31 cellular contexts compared by ENCODE assay signal in the genomic region with DNA sequence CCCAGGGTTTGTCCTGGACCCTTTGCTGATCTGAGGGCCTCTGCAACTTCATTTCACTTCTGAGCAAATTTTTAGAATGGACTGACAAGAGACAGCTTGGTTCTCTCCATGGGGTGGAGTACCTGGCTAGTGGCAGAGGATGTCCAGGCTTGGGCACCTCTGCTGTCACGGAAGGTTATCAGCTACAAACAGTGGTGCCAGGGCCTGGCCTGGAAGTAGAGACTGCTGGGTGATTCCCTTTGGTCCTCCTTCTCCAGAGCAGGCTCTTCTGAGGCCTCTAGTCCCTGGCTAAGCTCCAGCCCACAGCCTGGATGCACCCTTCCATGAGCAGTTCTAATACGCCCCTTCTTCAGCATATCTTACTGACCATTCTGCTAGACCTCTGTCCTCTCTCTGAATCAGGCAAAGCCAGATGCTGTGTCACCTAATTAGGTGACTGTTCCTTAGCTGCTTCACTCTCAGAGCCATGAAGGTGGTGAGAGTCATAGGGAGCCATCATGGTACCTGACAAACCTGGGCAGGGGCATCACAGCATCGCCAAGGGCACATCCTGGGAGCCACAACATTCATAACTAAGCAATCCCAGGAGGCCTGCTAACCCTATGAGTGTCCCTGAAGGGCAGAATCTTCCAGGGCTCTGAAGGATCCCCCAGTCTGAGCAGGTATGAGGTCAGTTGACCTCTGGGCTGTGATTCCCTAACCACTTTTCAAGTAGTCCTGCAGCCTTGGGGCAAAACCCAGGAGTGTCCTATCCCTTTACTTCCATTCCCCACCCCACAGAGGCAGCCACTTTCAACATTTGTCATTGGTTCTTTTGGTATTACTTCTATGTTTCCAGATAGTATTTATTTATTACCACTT. TPM values are rescaled to one million over a fixed set of nuclear protein-coding genes. Genes with fewer than 3 reads are reported as not detected.
A peak's percentile ranks its signal among the peaks of the same experiment; 100 is the strongest.
DNase-seq lines count a peak whose midpoint lies in the region; ATAC-seq and TF ChIP-seq lines count a peak whose summit lies in the region.
"Had no signal": no experiment of that assay in that cellular context is flagged by ENCODE, and none has a peak within 500 bp of the region (broad histone marks: within the 10 kb centered on the region; RNA-seq: fewer than 3 reads in every experiment).

No MANE protein-coding gene starts in this region.

- H3K4me3 Mint-ChIP-seq in activated CD8-positive, alpha-beta memory T cell treated with anti-CD3 and anti-CD28 coated beads, Interleukin-2, amount 10 ng/mL, durations not matched to agents 7 days and 5 days, result no peak overlapping the region
- H3K4me3 Mint-ChIP-seq in endothelial cell (ENCODE audit: unreplicated experiment), result no peak overlapping the region
- H3K4me3 Mint-ChIP-seq: activated naive CD4-positive, alpha-beta T cell treated with anti-CD3 and anti-CD28 coated beads for 36 hours; naive thymus-derived CD8-positive, alpha-beta T cell had no signal

- H3K27ac Mint-ChIP-seq in activated CD8-positive, alpha-beta memory T cell treated with anti-CD3 and anti-CD28 coated beads, Interleukin-2, amount 10 ng/mL, durations not matched to agents 7 days and 5 days, result no peak overlapping the region
- H3K27ac Mint-ChIP-seq in endothelial cell (ENCODE audit: unreplicated experiment), result no peak overlapping the region
- H3K27ac Mint-ChIP-seq: activated naive CD4-positive, alpha-beta T cell treated with anti-CD3 and anti-CD28 coated beads for 36 hours; naive thymus-derived CD8-positive, alpha-beta T cell had no signal

- no peaks in the 10 kb centered on the region for H3K9me3 Mint-ChIP-seq in activated CD8-positive, alpha-beta memory T cell treated with anti-CD3 and anti-CD28 coated beads, Interleukin-2, amount 10 ng/mL, durations not matched to agents 7 days and 5 days (ENCODE audit: low read depth)
- no peaks in the 10 kb centered on the region for H3K9me3 Mint-ChIP-seq in endothelial cell (ENCODE audit: unreplicated experiment)
- H3K9me3 Mint-ChIP-seq: activated naive CD4-positive, alpha-beta T cell treated with anti-CD3 and anti-CD28 coated beads for 36 hours had no signal

- H3K27me3 Mint-ChIP-seq in activated CD8-positive, alpha-beta memory T cell treated with anti-CD3 and anti-CD28 coated beads, Interleukin-2, amount 10 ng/mL, durations not matched to agents 7 days and 5 days, result peaks cover 24% of the 10 kb centered on the region
- H3K27me3 Mint-ChIP-seq in endothelial cell (ENCODE audit: unreplicated experiment), result peaks cover 5% of the 10 kb centered on the region

- TF ChIP-seq CTCF in endothelial cell (IDR thresholded peaks at IDR 0.05; ENCODE audit: unreplicated experiment), result no peak

- ATAC-seq in activated CD8-positive, alpha-beta memory T cell treated with anti-CD3 and anti-CD28 coated beads, Interleukin-2, amount 10 ng/mL, durations not matched to agents 7 days and 5 days, result no peak
- ATAC-seq: body of pancreas; lower lobe of right lung; naive thymus-derived CD8-positive, alpha-beta T cell; PC-3; stimulated activated naive CD8-positive, alpha-beta T cell treated with anti-CD3 and anti-CD28 coated beads, Interleukin-15, Interleukin-2, amounts not matched to agents 100 U/mL and 50 U/mL, for 24 hours had no signal

- CTCF ChIA-PET in activated CD8-positive, alpha-beta memory T cell treated with anti-CD3 and anti-CD28 coated beads, Interleukin-2, amount 10 ng/mL, durations not matched to agents 7 days and 5 days (lab: Charles Lee), result no interaction called here

- peak; percentile 38 for DNase-seq in activated CD8-positive, alpha-beta memory T cell treated with anti-CD3 and anti-CD28 coated beads, Interleukin-2, amount 10 ng/mL, durations not matched to agents 7 days and 5 days
- DNase-seq in activated CD8-positive, alpha-beta memory T cell treated with anti-CD3 and anti-CD28 coated beads, Interleukin-2, amount 50 U/mL, for 4 hours, result no peak
- DNase-seq in islet precursor cell (peak; percentile 40), endothelial cell (ENCODE audit: low spot score) (no peak), middle frontal gyrus (ENCODE audit: extremely low spot score, low spot score) (no peak)
- DNase-seq in stimulated activated CD4-positive, alpha-beta T cell treated with anti-CD3 and anti-CD28 coated beads, Interleukin-12 subunit alpha, Interleukin-12 subunit beta, amount 100 ng/mL, for 4 hours, result no peak
- DNase-seq: activated CD4-positive, alpha-beta T cell treated with anti-CD3 and anti-CD28 coated beads, Interleukin-2, amount 50 U/mL, for 48 hours; activated CD4-positive, CD25-positive, alpha-beta regulatory T cell treated with anti-CD3 and anti-CD28 coated beads, Interleukin-2, amount 50 U/mL, for 72 hours; activated naive CD4-positive, alpha-beta T cell treated with anti-CD3 and anti-CD28 coated beads for 36 hours; body of pancreas; DMS79 treated with DMSO at 0.1 percent for 48 hours; effector memory CD4-positive, alpha-beta T cell; erythroblast; foreskin fibroblast; GF-D8; KBM-7; kidney glomerular epithelial cell; lower lobe of right lung; naive thymus-derived CD8-positive, alpha-beta T cell; NCI-H1092; NCI-H1694; NCI-H526 treated with DMSO at 0.1 percent for 48 hours; nucleus accumbens; PC-3; stimulated activated naive CD8-positive, alpha-beta T cell treated with anti-CD3 and anti-CD28 coated beads, Interleukin-15, Interleukin-2, amounts not matched to agents 100 U/mL and 50 U/mL, for 24 hours; T-helper 2 cell; uterus had no signal

- no peaks in the 10 kb centered on the region for H3K36me3 Mint-ChIP-seq in activated CD8-positive, alpha-beta memory T cell treated with anti-CD3 and anti-CD28 coated beads, Interleukin-2, amount 10 ng/mL, durations not matched to agents 7 days and 5 days
- no peaks in the 10 kb centered on the region for H3K36me3 Mint-ChIP-seq in endothelial cell (ENCODE audit: low read depth, unreplicated experiment)
- H3K36me3 Mint-ChIP-seq: naive thymus-derived CD8-positive, alpha-beta T cell had no signal

- peak overlapping the region; percentile 47 for H3K27ac ChIP-seq in cingulate gyrus (ENCODE audit: low read depth, low read length)
- H3K27ac ChIP-seq in temporal lobe (ENCODE audit: low read depth, low read length), result peak overlapping the region; percentile 23
- H3K27ac ChIP-seq: adrenal gland, body of pancreas, lower lobe of right lung, skin epidermis, uterus had no signal

- peaks cover 2% of the 10 kb centered on the region for H3K4me1 Mint-ChIP-seq in activated CD8-positive, alpha-beta memory T cell treated with anti-CD3 and anti-CD28 coated beads, Interleukin-2, amount 10 ng/mL, durations not matched to agents 7 days and 5 days
- peaks cover 3% of the 10 kb centered on the region for H3K4me1 Mint-ChIP-seq in endothelial cell (ENCODE audit: unreplicated experiment)

RNA-seq across cellular contexts. Expression of a gene that starts 4.0 kb away (rescaled TPM):
- total RNA-seq in activated CD8-positive, alpha-beta memory T cell treated with anti-CD3 and anti-CD28 coated beads, Interleukin-2, amount 10 ng/mL, durations not matched to agents 7 days and 5 days, result not detected
- 2.5 TPM for total RNA-seq in temporal lobe
- 1.9 TPM for total RNA-seq in endothelial cell (ENCODE audit: unreplicated experiment)
- total RNA-seq: activated naive CD4-positive, alpha-beta T cell treated with anti-CD3 and anti-CD28 coated beads for 36 hours had no signal

Comparison
In these comparisons a context has a peak if more than half of its experiments do, and no peak if none do; other contexts are left out.
1. DNase-seq: peak in activated CD8-positive, alpha-beta memory T cell treated with anti-CD3 and anti-CD28 coated beads, Interleukin-2, amount 10 ng/mL, durations not matched to agents 7 days and 5 days (single experiment) and islet precursor cell (single experiment); none in activated CD8-positive, alpha-beta memory T cell treated with anti-CD3 and anti-CD28 coated beads, Interleukin-2, amount 50 U/mL, for 4 hours (single experiment), endothelial cell (single experiment), middle frontal gyrus (single experiment) and stimulated activated CD4-positive, alpha-beta T cell treated with anti-CD3 and anti-CD28 coated beads, Interleukin-12 subunit alpha, Interleukin-12 subunit beta, amount 100 ng/mL, for 4 hours (single experiment).